Comparison of ENCODE assay signal across 8 cellular contexts in genomic region chr9:37415011-37415719, GRCh38. TPM values are rescaled to one million over a fixed set of nuclear protein-coding genes. Genes with fewer than 3 reads are reported as not detected.
A peak's percentile ranks its signal among the peaks of the same experiment; 100 is the strongest.
DNase-seq lines count a peak whose midpoint lies in the region; ATAC-seq lines count a peak whose summit lies in the region.

No MANE protein-coding gene starts in this region.

- ATAC-seq in GM21526 (IDR thresholded peaks at IDR 0.05; ENCODE audit: low FRiP score, unreplicated experiment): no peak

- peaks cover 23% of the 10 kb centered on the region for H3K4me1 ChIP-seq in skeletal muscle satellite cell (ENCODE audit: control insufficient read depth, insufficient read depth, low read length)

- DNase-seq in activated gamma-delta T cell treated with Interleukin-2 at 50 U/mL for 16 hours (peak; percentile 74), activated gamma-delta T cell (lab: John Stamatoyannopoulos, UW) (no peak), NCI-H1092 treated with DMSO at 0.1 percent for 48 hours (lab: John Stamatoyannopoulos, UW) (peak; percentile 65), T1000 (lab: John Stamatoyannopoulos, UW) (peak; percentile 62), astrocyte of the hippocampus (ENCODE audit: low read depth, low spot score) (peak; percentile 93), iPS DF 4.7 (ENCODE audit: extremely low read depth, low spot score) (peak; percentile 74)

- peak overlapping the region; percentile 58 for H3K4me2 ChIP-seq in skeletal muscle satellite cell (ENCODE audit: low read length)

- H3K9ac ChIP-seq in skeletal muscle satellite cell (ENCODE audit: low read depth, low read length): peak overlapping the region; percentile 16

- no peaks in the 10 kb centered on the region for H3K36me3 ChIP-seq in skeletal muscle satellite cell (ENCODE audit: insufficient read depth, low read length)

- peak overlapping the region; percentile 17 for H3K4me3 ChIP-seq in skeletal muscle satellite cell (ENCODE audit: low read length)

- H3K27me3 ChIP-seq in skeletal muscle satellite cell (ENCODE audit: control insufficient read depth, insufficient read depth, low read length): no peaks in the 10 kb centered on the region

- H3K9me3 ChIP-seq in skeletal muscle satellite cell (replicated peaks; ENCODE audit: low read length): no peaks in the 10 kb centered on the region

RNA-seq across cellular contexts. Expression of gene GRHPR, which starts 7.3 kb away (rescaled TPM):
- total RNA-seq in skeletal muscle satellite cell (2012; rRNA removed): 164 and 203 TPM in 2 replicates

RNA-seq across cellular contexts. Expression of gene ZBTB5, which starts 50.1 kb away (rescaled TPM):
- 4.2 and 4.6 TPM in 2 replicates for total RNA-seq in skeletal muscle satellite cell (2012; rRNA removed)
